ENCODE assay signal across 17 cellular contexts in genomic region chr2:43328157-43328556, GRCh38.
A peak's percentile ranks its signal among the peaks of the same experiment; 100 is the strongest.
DNase-seq lines count a peak whose midpoint lies in the region; ATAC-seq and TF ChIP-seq lines count a peak whose summit lies in the region.
"Had no signal": no experiment of that assay in that cellular context is flagged by ENCODE, and none has a peak within 500 bp of the region (broad histone marks: within the 10 kb centered on the region; RNA-seq: fewer than 3 reads in every experiment).

No MANE protein-coding gene starts in this region.

- H3K4me3 ChIP-seq in ascending aorta (no peak overlapping the region), prostate gland (no peak overlapping the region)

- TF ChIP-seq CTCF in ascending aorta (IDR thresholded peaks at IDR 0.05) (no peak), prostate gland (IDR thresholded peaks at IDR 0.05) (no peak)

- no peak for ATAC-seq in naive thymus-derived CD8-positive, alpha-beta T cell

- 33% methylated on average over 3 of the region's 3 CpGs for WGBS in prostate gland

- DNase-seq in DMS 273 (lab: John Stamatoyannopoulos, UW; ENCODE audit: unreplicated experiment): peak; percentile 95
- DNase-seq in NCI-H1105 (lab: John Stamatoyannopoulos, UW): peak; percentile 15
- DNase-seq in ascending aorta (ENCODE audit: low spot score in 2 of 2): peak in 1 of 2 donors; percentile 59
- no peak for DNase-seq in prostate gland (ENCODE audit: low spot score)
- no peak for DNase-seq in naive thymus-derived CD8-positive, alpha-beta T cell
- DNase-seq in NCI-H1436 treated with DMSO at 0.1 percent for 48 hours (lab: John Stamatoyannopoulos, UW): no peak
- DNase-seq in NCI-H187 (lab: John Stamatoyannopoulos, UW): no peak
- no peak for DNase-seq in glomerular visceral epithelial cell (ENCODE audit: extremely low spot score)
- DNase-seq: amygdala, Caco-2, cortex of kidney, GDM1, immature natural killer cell, mammary epithelial cell, NCI-H82, retina had no signal

- H3K9me3 ChIP-seq in ascending aorta (peaks cover 0 to 11% of the 10 kb centered on the region in 2 donors), prostate gland (no peaks in the 10 kb centered on the region)
- H3K9me3 ChIP-seq: Caco-2 had no signal

- H3K27ac Mint-ChIP-seq in naive thymus-derived CD8-positive, alpha-beta T cell: no peak overlapping the region
- H3K27ac Mint-ChIP-seq: activated T-helper 2 cell treated with anti-CD3 and anti-CD28 coated beads, Interferon-gamma antibody, Interleukin-2, Interleukin-4, amounts not matched to agents 10 μg/mL and 5 μg/mL and 100 μg/mL, durations not matched to agents 14 hours and 24 hours and 36 hours; immature natural killer cell had no signal

- H3K36me3 Mint-ChIP-seq in naive thymus-derived CD8-positive, alpha-beta T cell: peaks cover 4 to 57% (median 40%) of the 10 kb centered on the region in 3 donors

- no peaks in the 10 kb centered on the region for H3K9me3 Mint-ChIP-seq in naive thymus-derived CD8-positive, alpha-beta T cell
- H3K9me3 Mint-ChIP-seq: activated T-helper 2 cell treated with anti-CD3 and anti-CD28 coated beads, Interferon-gamma antibody, Interleukin-2, Interleukin-4, amounts not matched to agents 10 μg/mL and 5 μg/mL and 100 μg/mL, durations not matched to agents 14 hours and 24 hours and 36 hours; immature natural killer cell had no signal

- no peak overlapping the region for H3K4me3 Mint-ChIP-seq in naive thymus-derived CD8-positive, alpha-beta T cell
- H3K4me3 Mint-ChIP-seq: immature natural killer cell had no signal

- H3K27ac ChIP-seq in ascending aorta (peak overlapping the region; percentile 74 to 85), prostate gland (peak overlapping the region; percentile 41 to 44)

- intact Hi-C loops in ascending aorta (cut with DNase I): no loop called here
- intact Hi-C loops in prostate gland (cut with DNase I): no loop called here

- H3K36me3 ChIP-seq in ascending aorta (no peaks in the 10 kb centered on the region), prostate gland (no peaks in the 10 kb centered on the region)

- POLR2A ChIA-PET in naive thymus-derived CD8-positive, alpha-beta T cell (lab: Charles Lee): no interaction called here

- H3K4me1 ChIP-seq in ascending aorta: peaks cover 7 to 46% of the 10 kb centered on the region in 2 donors
- peaks cover 13% of the 10 kb centered on the region for H3K4me1 ChIP-seq in prostate gland (replicated peaks)

- H3K4me1 Mint-ChIP-seq in naive thymus-derived CD8-positive, alpha-beta T cell: peaks cover 0 to 6% (median 2%) of the 10 kb centered on the region in 4 donors
- H3K4me1 Mint-ChIP-seq: immature natural killer cell had no signal

- H3K27me3 ChIP-seq in ascending aorta (no peaks in the 10 kb centered on the region), prostate gland (replicated peaks; ENCODE audit: insufficient read depth) (no peaks in the 10 kb centered on the region)

- no peak for TF ChIP-seq POLR2A in prostate gland (IDR thresholded peaks at IDR 0.05)

- H3K27me3 Mint-ChIP-seq in naive thymus-derived CD8-positive, alpha-beta T cell: no peaks in the 10 kb centered on the region

Comparison
In these comparisons a context has a peak if more than half of its experiments do, and no peak if none do; other contexts are left out.
1. DNase-seq: peak in DMS 273 (single experiment) and NCI-H1105 (single experiment); none in prostate gland (single experiment), naive thymus-derived CD8-positive, alpha-beta T cell (0 of 10), NCI-H1436 treated with DMSO at 0.1 percent for 48 hours (single experiment), NCI-H187 (0 of 2) and glomerular visceral epithelial cell (single experiment).